In genomic region chr10:6165221-6165725, GRCh38 we compare ENCODE assay signal across 1 cellular context.
TF ChIP-seq lines count a peak whose summit lies in the region.

No MANE protein-coding gene starts in this region.

TF ChIP-seq in IMR-90, 13 proteins besides CTCF, POLR2A, EP300 and RAD21 (continued from another document):
- TF ChIP-seq CHD1 (IDR thresholded peaks at IDR 0.05; ENCODE audit: low read depth, low read length) (no peak), FOS (IDR thresholded peaks at IDR 0.05; ENCODE audit: low read depth, low read length) (no peak), CEBPB (IDR thresholded peaks at IDR 0.05; ENCODE audit: low read depth, low read length) (no peak), NFE2L2 (IDR thresholded peaks at IDR 0.05; ENCODE audit: low read depth, low read length) (no peak)
